Comparison of ENCODE assay signal across 25 cellular contexts in the genomic region with DNA sequence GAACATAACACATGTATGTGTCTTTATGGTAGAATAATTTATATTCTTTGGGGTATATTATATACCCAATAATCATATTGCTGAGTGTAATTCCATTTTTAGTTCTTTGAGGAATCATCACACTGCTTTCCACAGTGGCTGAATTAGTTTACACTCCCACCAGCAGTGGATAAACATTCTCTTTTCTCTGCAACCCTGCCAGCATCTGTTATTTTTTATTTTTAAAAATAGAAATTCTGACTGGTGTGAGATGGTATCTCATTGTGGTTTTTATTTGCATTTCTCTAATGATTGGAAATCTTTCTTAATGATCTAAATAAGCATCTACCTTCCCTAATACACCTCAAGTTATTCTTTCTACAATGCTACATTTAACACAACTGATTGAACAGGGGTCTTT.
"Had no signal": no experiment of that assay in that cellular context is flagged by ENCODE, and none has a peak within 500 bp of the region (broad histone marks: within the 10 kb centered on the region; RNA-seq: fewer than 3 reads in every experiment).

No MANE protein-coding gene starts in this region.

- ATAC-seq: effector memory CD8-positive, alpha-beta T cell; esophagus mucosa; foreskin keratinocyte; gastrocnemius medialis; gastroesophageal sphincter; heart left ventricle; heart right ventricle had no signal

- H3K4me3 ChIP-seq: colonic mucosa, coronary artery, dorsolateral prefrontal cortex, esophagus muscularis mucosa, esophagus squamous epithelium, gastrocnemius medialis, gastroesophageal sphincter, heart left ventricle, heart right ventricle had no signal

- H3K27ac ChIP-seq: colonic mucosa, coronary artery, dorsolateral prefrontal cortex, epithelial cell of prostate, esophagus muscularis mucosa, esophagus squamous epithelium, foreskin keratinocyte, gastrocnemius medialis, gastroesophageal sphincter, heart left ventricle, heart right ventricle had no signal

- H3K4me3 Mint-ChIP-seq: dendritic cell treated with granulocyte-macrophage colony-stimulating factor and Interleukin-4, amounts not matched to agents 40 ng/mL and 50 ng/mL, for 4 days; effector memory CD8-positive, alpha-beta T cell; endodermal cell had no signal

- H3K9me3 ChIP-seq: colonic mucosa, esophagus muscularis mucosa, esophagus squamous epithelium, gastrocnemius medialis, gastroesophageal sphincter, heart left ventricle, heart right ventricle had no signal

- H3K4me1 ChIP-seq: colonic mucosa, esophagus squamous epithelium, foreskin keratinocyte, gastrocnemius medialis, heart left ventricle, heart right ventricle had no signal

- H3K27me3 Mint-ChIP-seq: dendritic cell treated with granulocyte-macrophage colony-stimulating factor and Interleukin-4, amounts not matched to agents 40 ng/mL and 50 ng/mL, for 4 days; effector memory CD8-positive, alpha-beta T cell had no signal

- H3K27ac Mint-ChIP-seq: dendritic cell treated with granulocyte-macrophage colony-stimulating factor and Interleukin-4, amounts not matched to agents 40 ng/mL and 50 ng/mL, for 4 days; effector memory CD8-positive, alpha-beta T cell; endodermal cell had no signal

- H3K36me3 ChIP-seq: colonic mucosa, esophagus muscularis mucosa, esophagus squamous epithelium, gastrocnemius medialis, gastroesophageal sphincter, heart left ventricle, heart right ventricle had no signal

- H3K9me3 Mint-ChIP-seq: dendritic cell treated with granulocyte-macrophage colony-stimulating factor and Interleukin-4, amounts not matched to agents 40 ng/mL and 50 ng/mL, for 4 days had no signal

- DNase-seq: colonic mucosa; cortex of kidney; dermis blood vessel endothelial cell; dorsolateral prefrontal cortex; effector CD4-positive, alpha-beta T cell; effector CD8-positive, alpha-beta T cell; effector memory CD4-positive, alpha-beta T cell; effector memory CD8-positive, alpha-beta T cell; endodermal cell; erythroblast; esophagus squamous epithelium; foreskin fibroblast; foreskin keratinocyte; foreskin melanocyte; gastrocnemius medialis; glutamatergic neuron; head of caudate nucleus; heart left ventricle; heart right ventricle had no signal

- H3K27me3 ChIP-seq: colonic mucosa, dorsolateral prefrontal cortex, esophagus muscularis mucosa, esophagus squamous epithelium, foreskin keratinocyte, gastrocnemius medialis, gastroesophageal sphincter, heart left ventricle had no signal
